In genomic region chr16:22621571-22622148, GRCh38 we compare ENCODE assay signal across 1 cellular context.
TF ChIP-seq lines count a peak whose summit lies in the region.

No MANE protein-coding gene starts in this region.

TF ChIP-seq in GM23338, 12 proteins besides CTCF, POLR2A, EP300 and RAD21 (continued from another document):
- no peak for TF ChIP-seq ZNF462 (CRISPR knock-in tag; IDR thresholded peaks at IDR 0.05)
- no peak for TF ChIP-seq EZH2 (IDR thresholded peaks at IDR 0.05; ENCODE audit: low read depth, unreplicated experiment)
- no peak for TF ChIP-seq CREB1 (CRISPR knock-in tag; IDR thresholded peaks at IDR 0.05; ENCODE audit: low read depth)
